ENCODE assay signal across 14 cellular contexts in genomic region chr1:210709694-210710093, GRCh38.
A peak's percentile ranks its signal among the peaks of the same experiment; 100 is the strongest.
DNase-seq lines count a peak whose midpoint lies in the region; ATAC-seq, FAIRE-seq and TF ChIP-seq lines count a peak whose summit lies in the region.
"Had no signal": no experiment of that assay in that cellular context is flagged by ENCODE, and none has a peak within 500 bp of the region (broad histone marks: within the 10 kb centered on the region; RNA-seq: fewer than 3 reads in every experiment).

No MANE protein-coding gene starts in this region.

- TF ChIP-seq RAD21 in HepG2 (CRISPR knock-in tag; IDR thresholded peaks at IDR 0.05): no peak

- H3K27me3 ChIP-seq in HepG2 (ENCODE audit: control insufficient read depth in 1 of 2, insufficient read depth in 2 of 2, low read length in 2 of 2) (no peaks in the 10 kb centered on the region), right lobe of liver (no peaks in the 10 kb centered on the region), heart right ventricle (no peaks in the 10 kb centered on the region)

- H3K27ac ChIP-seq in HepG2 (ENCODE audit: extremely low read length, insufficient read depth, low read length): no peak overlapping the region
- H3K27ac ChIP-seq in right lobe of liver: no peak overlapping the region
- no peak overlapping the region for H3K27ac ChIP-seq in heart right ventricle

- H2AFZ ChIP-seq in HepG2 (ENCODE audit: low read length): no peak overlapping the region

- H3K36me3 ChIP-seq in HepG2 (replicated peaks in 1 of 2; ENCODE audit: control insufficient read depth in 1 of 2, insufficient read depth in 2 of 2, low read length in 2 of 2) (no peaks in the 10 kb centered on the region), right lobe of liver (no peaks in the 10 kb centered on the region), heart right ventricle (no peaks in the 10 kb centered on the region)

- H3K9me3 ChIP-seq in HepG2 (ENCODE audit: low read length) (no peaks in the 10 kb centered on the region), right lobe of liver (no peaks in the 10 kb centered on the region), heart right ventricle (no peaks in the 10 kb centered on the region)

- H3K4me1 ChIP-seq in HepG2 (ENCODE audit: insufficient read depth, low read length): no peaks in the 10 kb centered on the region
- H3K4me1 ChIP-seq in right lobe of liver: peaks cover 0 to 23% (median 8%) of the 10 kb centered on the region in 4 donors
- no peaks in the 10 kb centered on the region for H3K4me1 ChIP-seq in heart right ventricle

- BruUV-seq in HepG2 (replicated peaks; lab: Mats Ljungman, UMichigan): no TSS peak

- no peak overlapping the region for H3K9ac ChIP-seq in HepG2 (ENCODE audit: insufficient read depth, low read depth, low read length)

- TF ChIP-seq POLR2A in HepG2 (IDR thresholded peaks at IDR 0.05; ENCODE audit: insufficient read depth in 1 of 2, low read depth in 2 of 2, low read length in 2 of 2) (no peak), right lobe of liver (IDR thresholded peaks at IDR 0.05) (no peak)

- no peak for TF ChIP-seq CTCF in HepG2 (CRISPR knock-in tag; IDR thresholded peaks at IDR 0.05)
- TF ChIP-seq CTCF in right lobe of liver (IDR thresholded peaks at IDR 0.05): no peak
- TF ChIP-seq CTCF in fibroblast of mammary gland (conservative IDR thresholded peaks at IDR 0.05; ENCODE audit: control insufficient read depth, insufficient read depth, low read depth, low read length): no peak
- no peak for TF ChIP-seq CTCF in heart right ventricle (IDR thresholded peaks at IDR 0.05)

- TF ChIP-seq EP300 in HepG2 (IDR thresholded peaks at IDR 0.05; ENCODE audit: low read depth in 2 of 2, low read length in 2 of 2) (no peak), HepG2 (CRISPR knock-in tag; IDR thresholded peaks at IDR 0.05; ENCODE audit: borderline replicate concordance) (no peak)

- WGBS in HepG2 (ENCODE audit: low lambda C conversion rate): 0% methylated on average over 2 of the region's 2 CpGs
- 73% methylated on average over 2 of the region's 2 CpGs for WGBS in right lobe of liver (ENCODE audit: insufficient coverage, low coverage, low lambda C conversion rate, missing lambda C conversion rate)
- WGBS in heart right ventricle, 2 donors: 83 to 87% methylated on average over 2 of the region's 2 CpGs

- in situ Hi-C loops in HepG2 (cut with HindIII; ENCODE audit: extremely low pct_ligation_motif_present, low pct_unique_long_range_greater_than_20kb) (loop anchor here (10.0 kb wide), 1 partner anchor 425 kb away; the partner anchor contains the start of gene KCNH1), SK-MEL-5 (cut with HindIII; ENCODE audit: low pct_unique_long_range_greater_than_20kb, low sequenced_read_pairs) (no loop called here)

- no peaks in the 10 kb centered on the region for H3K79me2 ChIP-seq in HepG2 (ENCODE audit: insufficient read depth, low read length)

- POLR2A ChIA-PET in HepG2 (lab: Yijun Ruan, JAX): no interaction called here
- POLR2A ChIA-PET in HEK293T (lab: Yijun Ruan, JAX): no interaction called here

- ATAC-seq in HepG2 (no peak), right lobe of liver (no peak), HG03460 (IDR thresholded peaks at IDR 0.05; ENCODE audit: unreplicated experiment) (no peak), heart right ventricle (no peak)

- H3K4me3 ChIP-seq in HepG2 (replicated peaks in 1 of 3; ENCODE audit: insufficient read depth in 1 of 3, low read depth in 2 of 3, low read length in 3 of 3) (no peak overlapping the region), right lobe of liver (no peak overlapping the region), fibroblast of mammary gland (ENCODE audit: control insufficient read depth, low read depth, low read length) (no peak overlapping the region), heart right ventricle (no peak overlapping the region)

- H3K4me2 ChIP-seq in HepG2 (ENCODE audit: low read depth, low read length): no peak overlapping the region

- DNase-seq in HepG2 (ENCODE audit: low spot score): no peak
- DNase-seq in right lobe of liver: no peak
- peak; percentile 61 for DNase-seq in SK-MEL-5 (ENCODE audit: low read depth, low spot score)
- DNase-seq in fibroblast of mammary gland (ENCODE audit: low read depth): peak; percentile 15
- no peak for DNase-seq in HEK293T (ENCODE audit: extremely low spot score)
- no peak for DNase-seq in GM19239 (ENCODE audit: insufficient read length, low spot score)
- DNase-seq in heart right ventricle: no peak
- DNase-seq: COR-L47, DMS153, H7, NCI-H1417 treated with DMSO at 0.1 percent for 48 hours, NCI-H2029 treated with DMSO at 0.1 percent for 48 hours, NCI-H524 had no signal

- no peaks in the 10 kb centered on the region for H4K20me1 ChIP-seq in HepG2 (ENCODE audit: insufficient read depth, low read length)

- CTCF ChIA-PET in HepG2 (lab: Yijun Ruan, JAX; ENCODE audit: low intra/inter-chr PET ratio, low total read pairs): no interaction called here
- CTCF ChIA-PET in HEK293T (lab: Yijun Ruan, JAX): no interaction called here

- intact Hi-C loops in HepG2 (cut with micrococcal nuclease; ENCODE audit: unreplicated experiment): no loop called here
- intact Hi-C loops in right lobe of liver (cut with DNase I): loop anchor here in 1 of 2 donors (10.0 kb wide), 1 partner anchor 255 kb away; no protein-coding TSS in a partner anchor
- intact Hi-C loops in heart right ventricle (cut with DNase I): loop anchor here in 2 of 10 donors (5.0 to 10.0 kb wide), 2 partner anchors 423 to 425 kb away; partner anchors contain the start of gene KCNH1 (in 2 of the 2)

- FAIRE-seq in HepG2 (lab: Jason Lieb, UNC): no peak
- FAIRE-seq in GM19239 (lab: Jason Lieb, UNC): no peak

TF ChIP-seq in HepG2, 621 proteins besides CTCF, POLR2A, EP300 and RAD21:
- TF ChIP-seq ZNF143 (CRISPR knock-in tag; IDR thresholded peaks at IDR 0.05): no peak
- TF ChIP-seq CEBPB (IDR thresholded peaks at IDR 0.05; ENCODE audit: borderline replicate concordance, low read depth, low read length): peak; percentile 73; the same call in 1 of the 2 replicates
TF ChIP-seq in HepG2: peak in this region for 1.

TF ChIP-seq in HEK293T, 16 proteins besides CTCF, POLR2A, EP300 and RAD21:
- TF ChIP-seq ELF4 (IDR thresholded peaks at IDR 0.05) (no peak), NFRKB (IDR thresholded peaks at IDR 0.05) (no peak), CTBP1 (IDR thresholded peaks at IDR 0.05; ENCODE audit: borderline replicate concordance) (no peak), FOXM1 (IDR thresholded peaks at IDR 0.05; ENCODE audit: borderline replicate concordance) (no peak), L3MBTL2 (conservative IDR thresholded peaks at IDR 0.05) (no peak), PKNOX1 (IDR thresholded peaks at IDR 0.05) (no peak), FOXA1 (IDR thresholded peaks at IDR 0.05) (no peak)
TF ChIP-seq in HEK293T: peak in this region for 0.

Comparison
In these comparisons a context has a peak if more than half of its experiments do, and no peak if none do; other contexts are left out.
1. DNase-seq: peak in SK-MEL-5 (single experiment) and fibroblast of mammary gland (single experiment); none in HepG2 (single experiment), right lobe of liver (0 of 3), HEK293T (single experiment), GM19239 (single experiment) and heart right ventricle (0 of 2).